ENCODE assay signal across 1 cellular context in the genomic region with DNA sequence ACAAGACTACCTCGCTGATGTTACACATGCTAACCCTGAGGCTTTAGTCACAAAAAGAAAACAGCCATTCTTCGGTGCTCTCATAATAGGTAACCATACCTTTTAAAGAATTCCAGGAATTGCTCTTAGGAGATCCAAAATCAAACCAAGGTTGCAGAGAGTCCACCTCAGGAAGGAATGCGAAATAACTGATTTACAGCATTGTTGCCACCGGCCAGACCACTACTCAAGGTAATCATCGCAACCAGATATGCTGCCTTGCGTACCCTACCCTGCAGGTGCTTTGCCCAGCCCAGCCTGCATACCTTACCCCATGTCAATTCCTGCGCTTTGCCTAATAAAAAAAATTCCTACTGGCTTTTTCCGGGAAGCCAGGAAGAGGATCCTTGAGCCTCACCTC.
A peak's percentile ranks its signal among the peaks of the same experiment; 100 is the strongest.
TF ChIP-seq lines count a peak whose summit lies in the region.

No MANE protein-coding gene starts in this region.

TF ChIP-seq in HepG2, 621 proteins besides CTCF, POLR2A, EP300 and RAD21 (continued from another document):
- TF ChIP-seq, protein P1, sequence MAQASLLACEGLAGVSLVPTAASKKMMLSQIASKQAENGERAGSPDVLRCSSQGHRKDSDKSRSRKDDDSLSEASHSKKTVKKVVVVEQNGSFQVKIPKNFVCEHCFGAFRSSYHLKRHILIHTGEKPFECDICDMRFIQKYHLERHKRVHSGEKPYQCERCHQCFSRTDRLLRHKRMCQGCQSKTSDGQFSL (CRISPR knock-in tag; IDR thresholded peaks at IDR 0.05): no peak
- TF ChIP-seq, protein P2, sequence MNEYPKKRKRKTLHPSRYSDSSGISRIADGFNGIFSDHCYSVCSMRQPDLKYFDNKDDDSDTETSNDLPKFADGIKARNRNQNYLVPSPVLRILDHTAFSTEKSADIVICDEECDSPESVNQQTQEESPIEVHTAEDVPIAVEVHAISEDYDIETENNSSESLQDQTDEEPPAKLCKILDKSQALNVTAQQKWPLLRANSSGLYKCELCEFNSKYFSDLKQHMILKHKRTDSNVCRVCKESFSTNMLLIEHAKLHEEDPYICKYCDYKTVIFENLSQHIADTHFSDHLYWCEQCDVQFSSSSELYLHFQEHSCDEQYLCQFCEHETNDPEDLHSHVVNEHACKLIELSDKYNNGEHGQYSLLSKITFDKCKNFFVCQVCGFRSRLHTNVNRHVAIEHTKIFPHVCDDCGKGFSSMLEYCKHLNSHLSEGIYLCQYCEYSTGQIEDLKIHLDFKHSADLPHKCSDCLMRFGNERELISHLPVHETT (CRISPR knock-in tag; conservative IDR thresholded peaks at IDR 0.05): no peak
- TF ChIP-seq NFE2L2 (IDR thresholded peaks at IDR 0.05; ENCODE audit: low read length) (no peak), ZNF780A (CRISPR knock-in tag; IDR thresholded peaks at IDR 0.05) (no peak), HNRNPLL (IDR thresholded peaks at IDR 0.05; ENCODE audit: low read depth, low read length, poor library complexity, severe bottlenecking) (no peak), CEBPB (IDR thresholded peaks at IDR 0.05; ENCODE audit: borderline replicate concordance, low read depth, low read length) (no peak), ZSCAN25 (CRISPR knock-in tag; IDR thresholded peaks at IDR 0.05) (no peak), TEAD3 (CRISPR knock-in tag; optimal IDR thresholded peaks at IDR 0.05; ENCODE audit: borderline replicate concordance) (peak; percentile 42)
- TF ChIP-seq, protein P3, sequence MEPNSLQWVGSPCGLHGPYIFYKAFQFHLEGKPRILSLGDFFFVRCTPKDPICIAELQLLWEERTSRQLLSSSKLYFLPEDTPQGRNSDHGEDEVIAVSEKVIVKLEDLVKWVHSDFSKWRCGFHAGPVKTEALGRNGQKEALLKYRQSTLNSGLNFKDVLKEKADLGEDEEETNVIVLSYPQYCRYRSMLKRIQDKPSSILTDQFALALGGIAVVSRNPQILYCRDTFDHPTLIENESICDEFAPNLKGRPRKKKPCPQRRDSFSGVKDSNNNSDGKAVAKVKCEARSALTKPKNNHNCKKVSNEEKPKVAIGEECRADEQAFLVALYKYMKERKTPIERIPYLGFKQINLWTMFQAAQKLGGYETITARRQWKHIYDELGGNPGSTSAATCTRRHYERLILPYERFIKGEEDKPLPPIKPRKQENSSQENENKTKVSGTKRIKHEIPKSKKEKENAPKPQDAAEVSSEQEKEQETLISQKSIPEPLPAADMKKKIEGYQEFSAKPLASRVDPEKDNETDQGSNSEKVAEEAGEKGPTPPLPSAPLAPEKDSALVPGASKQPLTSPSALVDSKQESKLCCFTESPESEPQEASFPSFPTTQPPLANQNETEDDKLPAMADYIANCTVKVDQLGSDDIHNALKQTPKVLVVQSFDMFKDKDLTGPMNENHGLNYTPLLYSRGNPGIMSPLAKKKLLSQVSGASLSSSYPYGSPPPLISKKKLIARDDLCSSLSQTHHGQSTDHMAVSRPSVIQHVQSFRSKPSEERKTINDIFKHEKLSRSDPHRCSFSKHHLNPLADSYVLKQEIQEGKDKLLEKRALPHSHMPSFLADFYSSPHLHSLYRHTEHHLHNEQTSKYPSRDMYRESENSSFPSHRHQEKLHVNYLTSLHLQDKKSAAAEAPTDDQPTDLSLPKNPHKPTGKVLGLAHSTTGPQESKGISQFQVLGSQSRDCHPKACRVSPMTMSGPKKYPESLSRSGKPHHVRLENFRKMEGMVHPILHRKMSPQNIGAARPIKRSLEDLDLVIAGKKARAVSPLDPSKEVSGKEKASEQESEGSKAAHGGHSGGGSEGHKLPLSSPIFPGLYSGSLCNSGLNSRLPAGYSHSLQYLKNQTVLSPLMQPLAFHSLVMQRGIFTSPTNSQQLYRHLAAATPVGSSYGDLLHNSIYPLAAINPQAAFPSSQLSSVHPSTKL (CRISPR knock-in tag; IDR thresholded peaks at IDR 0.05): no peak
